16 cellular contexts compared by ENCODE assay signal in genomic region chr5:150616506-150616905, GRCh38. TPM values are rescaled to one million over a fixed set of nuclear protein-coding genes. Genes with fewer than 3 reads are reported as not detected.
A peak's percentile ranks its signal among the peaks of the same experiment; 100 is the strongest.
DNase-seq lines count a peak whose midpoint lies in the region; ATAC-seq and TF ChIP-seq lines count a peak whose summit lies in the region.
"Had no signal": no experiment of that assay in that cellular context is flagged by ENCODE, and none has a peak within 500 bp of the region (broad histone marks: within the 10 kb centered on the region; RNA-seq: fewer than 3 reads in every experiment).

No MANE protein-coding gene starts in this region.

- peak overlapping the region; percentile 18; the same call in 1 of the 2 replicates for H3K27ac ChIP-seq in C4-2B
- H3K27ac ChIP-seq in esophagus muscularis mucosa (replicated peaks in 1 of 4), result peak overlapping the region in 3 of 4 donors; percentile 70 to 86 (median 85)
- peak overlapping the region; percentile 98 for H3K27ac ChIP-seq in psoas muscle
- no peak overlapping the region for H3K27ac ChIP-seq in substantia nigra (ENCODE audit: low read depth, low read length, poor library complexity, severe bottlenecking)
- H3K27ac ChIP-seq: foreskin keratinocyte, HL-60 had no signal

- intact Hi-C loops in esophagus muscularis mucosa (cut with DNase I), result no loop called here
- intact Hi-C loops in psoas muscle (cut with DNase I), result no loop called here

- no peak for TF ChIP-seq EP300 in esophagus muscularis mucosa (IDR thresholded peaks at IDR 0.05)

- H3K9me3 ChIP-seq in esophagus muscularis mucosa (no peaks in the 10 kb centered on the region), psoas muscle (no peaks in the 10 kb centered on the region)

- no peaks in the 10 kb centered on the region for H3K27me3 ChIP-seq in esophagus muscularis mucosa
- no peaks in the 10 kb centered on the region for H3K27me3 ChIP-seq in psoas muscle (ENCODE audit: insufficient read depth in 3 of 3, low read length in 2 of 3)

- no peak overlapping the region for H3K4me3 ChIP-seq in esophagus muscularis mucosa
- H3K4me3 ChIP-seq in psoas muscle, result no peak overlapping the region

- no peak for TF ChIP-seq POLR2A in esophagus muscularis mucosa (IDR thresholded peaks at IDR 0.05; ENCODE audit: low read depth)

- ATAC-seq in psoas muscle (no peak), HG02885 (IDR thresholded peaks at IDR 0.05; ENCODE audit: poor library complexity, unreplicated experiment) (no peak)
- ATAC-seq: activated T-cell treated with anti-CD3 and anti-CD28 coated beads, Interleukin-2, amount 50 U/mL, for 72 hours; foreskin keratinocyte; stimulated activated naive B cell treated with anti-CD40 and anti-IgM and Interleukin-4, amounts not matched to agents 10 μg/mL and 1 μg/mL and 100 μg/mL, for 72 hours had no signal

- H3K4me1 ChIP-seq in esophagus muscularis mucosa (peaks cover 84 to 93% (median 90%) of the 10 kb centered on the region in 4 donors), psoas muscle (peaks cover 77% of the 10 kb centered on the region)
- H3K4me1 ChIP-seq: foreskin keratinocyte had no signal

- WGBS in esophagus muscularis mucosa, result 86% methylated on average over 1 of the region's 1 CpG
- 67 to 87% (median 82%) methylated on average over 1 of the region's 1 CpG for WGBS in psoas muscle, 3 donors

- TF ChIP-seq CTCF in C4-2B (conservative IDR thresholded peaks at IDR 0.05) (no peak), esophagus muscularis mucosa (IDR thresholded peaks at IDR 0.05) (no peak), psoas muscle (IDR thresholded peaks at IDR 0.05) (no peak)

- DNase-seq in NCI-H1694 treated with DMSO at 0.1 percent for 48 hours (lab: John Stamatoyannopoulos, UW) (peak; percentile 74), esophagus muscularis mucosa (ENCODE audit: extremely low spot score) (no peak), psoas muscle (peak in 1 of 2 donors; percentile 21), substantia nigra (lab: John Stamatoyannopoulos, UW) (no peak), NCI-H146 treated with DMSO at 0.1 percent for 48 hours (lab: John Stamatoyannopoulos, UW; ENCODE audit: unreplicated experiment) (no peak), mesenteric fat pad (ENCODE audit: low spot score) (no peak)
- DNase-seq: activated CD4-positive, alpha-beta T cell treated with anti-CD3 and anti-CD28 coated beads, Interleukin-2, amount 10 ng/mL, durations not matched to agents 24 days and 14 days; activated T-cell treated with anti-CD3 and anti-CD28 coated beads, Interleukin-2, amount 50 U/mL, for 72 hours; CD4-positive, alpha-beta T cell; effector memory CD4-positive, alpha-beta T cell; foreskin keratinocyte; immature natural killer cell; stimulated activated naive B cell treated with anti-CD40 and anti-IgM and Interleukin-4, amounts not matched to agents 10 μg/mL and 1 μg/mL and 100 μg/mL, for 72 hours had no signal

- no peaks in the 10 kb centered on the region for H3K36me3 ChIP-seq in esophagus muscularis mucosa
- H3K36me3 ChIP-seq in psoas muscle (ENCODE audit: insufficient read depth in 1 of 2, low read depth in 1 of 2), result no peaks in the 10 kb centered on the region

RNA-seq across cellular contexts. Expression of gene SYNPO, which starts 24.0 kb away (rescaled TPM):
- 10 to 100 TPM; 20.4 to 54.0 (median 39.3) TPM for total RNA-seq in esophagus muscularis mucosa
- total RNA-seq in psoas muscle, result 100 to 1,000 TPM; 447 to 745 (median 673) TPM
- polyA plus RNA-seq in psoas muscle, result 100 to 1,000 TPM; 136 to 855 (median 503) TPM
- total RNA-seq in mesenteric fat pad, result 174 TPM
- total RNA-seq: activated CD4-positive, alpha-beta T cell treated with anti-CD3 and anti-CD28 coated beads, Interleukin-2, amount 10 ng/mL, durations not matched to agents 24 days and 14 days had no signal
- polyA plus RNA-seq: immature natural killer cell had no signal

RNA-seq across cellular contexts. Expression of gene MYOZ3, which starts 44.5 kb away (rescaled TPM):
- total RNA-seq in esophagus muscularis mucosa (1 to 10 TPM in 1 of 4 donors, under 1 TPM in 2, not detected in 1; 0.17 to 1.2 (median 0.46) TPM), psoas muscle (100 to 1,000 TPM in 1 of 4 donors, 10 to 100 TPM in 3; 29.7 to 110 (median 31.7) TPM), mesenteric fat pad (0.42 TPM)
- polyA plus RNA-seq in psoas muscle, result 10 to 100 TPM in 2 of 3 donors, 1 to 10 TPM in 1; 3.0 to 14.5 (median 14.5) TPM
- total RNA-seq: CD4-positive, alpha-beta T cell had no signal
- polyA plus RNA-seq: immature natural killer cell had no signal

Comparison
In these comparisons a context has a peak if more than half of its experiments do, and no peak if none do; other contexts are left out.
1. RNA of gene MYOZ3, which starts 44.5 kb away (total RNA-seq): 29.7 to 110 TPM in psoas muscle; 0.17 to 1.2 TPM in esophagus muscularis mucosa and 0.42 TPM in mesenteric fat pad (single experiment); every median in the first group is over 10 times any median in the second.